2 cellular contexts compared by ENCODE assay signal in the genomic region with DNA sequence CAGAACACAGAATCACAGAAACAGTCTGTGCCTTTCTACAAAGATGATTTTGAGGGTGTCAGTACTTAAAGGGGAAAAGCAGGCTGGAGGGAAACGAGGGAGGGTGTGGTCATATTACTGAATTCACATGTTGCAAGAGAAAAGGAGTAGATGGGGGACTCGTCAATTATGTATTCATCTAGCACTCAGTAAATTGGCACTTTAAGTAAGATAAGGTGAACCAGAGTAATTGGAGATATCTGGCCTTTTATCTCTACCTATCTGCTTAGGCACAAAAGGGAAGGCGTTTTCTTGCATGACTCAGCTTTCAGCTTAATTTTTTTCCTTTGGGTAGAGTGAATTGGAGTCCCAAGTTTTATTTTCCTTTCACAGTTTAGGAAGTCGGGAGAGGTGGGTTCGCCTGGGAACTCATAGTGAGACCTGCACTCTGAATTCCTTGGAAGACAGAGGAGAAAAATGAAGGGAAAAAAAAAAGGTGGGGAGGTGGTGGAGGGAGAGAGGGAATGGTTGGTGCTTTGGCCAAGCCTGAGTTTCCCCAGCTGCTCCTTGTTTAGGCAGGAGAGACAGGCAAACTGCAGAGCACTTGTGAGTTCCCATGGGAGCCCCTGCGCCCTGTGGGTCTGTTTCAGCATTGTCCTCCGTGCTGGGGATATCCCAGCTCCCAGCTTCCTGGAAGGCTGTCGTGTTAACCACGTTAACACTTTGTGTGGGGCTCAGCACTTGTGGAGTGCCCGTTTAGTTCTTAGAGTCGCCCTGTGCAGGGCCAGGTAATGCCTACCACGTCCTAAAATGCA.
TF ChIP-seq lines count a peak whose summit lies in the region.

No MANE protein-coding gene starts in this region.

TF ChIP-seq in GM23338, 12 proteins besides CTCF, POLR2A, EP300 and RAD21:
- TF ChIP-seq ZNF331 (CRISPR knock-in tag; IDR thresholded peaks at IDR 0.05; ENCODE audit: low read depth) = no peak
- TF ChIP-seq NANOG (IDR thresholded peaks at IDR 0.05; ENCODE audit: borderline replicate concordance) = no peak
- no peak for TF ChIP-seq JUNB (IDR thresholded peaks at IDR 0.05; ENCODE audit: unreplicated experiment)
- TF ChIP-seq, protein P1, sequence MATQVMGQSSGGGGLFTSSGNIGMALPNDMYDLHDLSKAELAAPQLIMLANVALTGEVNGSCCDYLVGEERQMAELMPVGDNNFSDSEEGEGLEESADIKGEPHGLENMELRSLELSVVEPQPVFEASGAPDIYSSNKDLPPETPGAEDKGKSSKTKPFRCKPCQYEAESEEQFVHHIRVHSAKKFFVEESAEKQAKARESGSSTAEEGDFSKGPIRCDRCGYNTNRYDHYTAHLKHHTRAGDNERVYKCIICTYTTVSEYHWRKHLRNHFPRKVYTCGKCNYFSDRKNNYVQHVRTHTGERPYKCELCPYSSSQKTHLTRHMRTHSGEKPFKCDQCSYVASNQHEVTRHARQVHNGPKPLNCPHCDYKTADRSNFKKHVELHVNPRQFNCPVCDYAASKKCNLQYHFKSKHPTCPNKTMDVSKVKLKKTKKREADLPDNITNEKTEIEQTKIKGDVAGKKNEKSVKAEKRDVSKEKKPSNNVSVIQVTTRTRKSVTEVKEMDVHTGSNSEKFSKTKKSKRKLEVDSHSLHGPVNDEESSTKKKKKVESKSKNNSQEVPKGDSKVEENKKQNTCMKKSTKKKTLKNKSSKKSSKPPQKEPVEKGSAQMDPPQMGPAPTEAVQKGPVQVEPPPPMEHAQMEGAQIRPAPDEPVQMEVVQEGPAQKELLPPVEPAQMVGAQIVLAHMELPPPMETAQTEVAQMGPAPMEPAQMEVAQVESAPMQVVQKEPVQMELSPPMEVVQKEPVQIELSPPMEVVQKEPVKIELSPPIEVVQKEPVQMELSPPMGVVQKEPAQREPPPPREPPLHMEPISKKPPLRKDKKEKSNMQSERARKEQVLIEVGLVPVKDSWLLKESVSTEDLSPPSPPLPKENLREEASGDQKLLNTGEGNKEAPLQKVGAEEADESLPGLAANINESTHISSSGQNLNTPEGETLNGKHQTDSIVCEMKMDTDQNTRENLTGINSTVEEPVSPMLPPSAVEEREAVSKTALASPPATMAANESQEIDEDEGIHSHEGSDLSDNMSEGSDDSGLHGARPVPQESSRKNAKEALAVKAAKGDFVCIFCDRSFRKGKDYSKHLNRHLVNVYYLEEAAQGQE (IDR thresholded peaks at IDR 0.05; ENCODE audit: unreplicated experiment) = no peak
- no peak for TF ChIP-seq CREB1 (CRISPR knock-in tag; IDR thresholded peaks at IDR 0.05; ENCODE audit: low read depth)
- no peak for TF ChIP-seq POLR2AphosphoS5 (IDR thresholded peaks at IDR 0.05; ENCODE audit: low read depth)
- TF ChIP-seq ZNF114 (CRISPR knock-in tag; IDR thresholded peaks at IDR 0.05) = no peak
- no peak for TF ChIP-seq STAT1 (IDR thresholded peaks at IDR 0.05; ENCODE audit: unreplicated experiment)
- TF ChIP-seq EZH2 (IDR thresholded peaks at IDR 0.05; ENCODE audit: low read depth, unreplicated experiment) = no peak
- no peak for TF ChIP-seq EZH2phosphoT487 (IDR thresholded peaks at IDR 0.05; ENCODE audit: unreplicated experiment)

TF ChIP-seq in K562, 482 proteins besides CTCF, POLR2A, EP300 and RAD21 (continues in another document):
- peak; percentile 43; the same call in 1 of the 2 replicates for TF ChIP-seq ARID1B (IDR thresholded peaks at IDR 0.05)
- no peak for TF ChIP-seq TRIM28 (IDR thresholded peaks at IDR 0.05)
- TF ChIP-seq, protein P2, sequence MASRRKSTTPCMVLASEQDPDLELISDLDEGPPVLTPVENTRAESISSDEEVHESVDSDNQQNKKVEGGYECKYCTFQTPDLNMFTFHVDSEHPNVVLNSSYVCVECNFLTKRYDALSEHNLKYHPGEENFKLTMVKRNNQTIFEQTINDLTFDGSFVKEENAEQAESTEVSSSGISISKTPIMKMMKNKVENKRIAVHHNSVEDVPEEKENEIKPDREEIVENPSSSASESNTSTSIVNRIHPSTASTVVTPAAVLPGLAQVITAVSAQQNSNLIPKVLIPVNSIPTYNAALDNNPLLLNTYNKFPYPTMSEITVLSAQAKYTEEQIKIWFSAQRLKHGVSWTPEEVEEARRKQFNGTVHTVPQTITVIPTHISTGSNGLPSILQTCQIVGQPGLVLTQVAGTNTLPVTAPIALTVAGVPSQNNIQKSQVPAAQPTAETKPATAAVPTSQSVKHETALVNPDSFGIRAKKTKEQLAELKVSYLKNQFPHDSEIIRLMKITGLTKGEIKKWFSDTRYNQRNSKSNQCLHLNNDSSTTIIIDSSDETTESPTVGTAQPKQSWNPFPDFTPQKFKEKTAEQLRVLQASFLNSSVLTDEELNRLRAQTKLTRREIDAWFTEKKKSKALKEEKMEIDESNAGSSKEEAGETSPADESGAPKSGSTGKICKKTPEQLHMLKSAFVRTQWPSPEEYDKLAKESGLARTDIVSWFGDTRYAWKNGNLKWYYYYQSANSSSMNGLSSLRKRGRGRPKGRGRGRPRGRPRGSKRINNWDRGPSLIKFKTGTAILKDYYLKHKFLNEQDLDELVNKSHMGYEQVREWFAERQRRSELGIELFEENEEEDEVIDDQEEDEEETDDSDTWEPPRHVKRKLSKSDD (conservative IDR thresholded peaks at IDR 0.05; ENCODE audit: low read length) = no peak
- peak; percentile 48; the same call in 1 of the 2 replicates for TF ChIP-seq SOX6 (IDR thresholded peaks at IDR 0.05)
- TF ChIP-seq ATF7 (IDR thresholded peaks at IDR 0.05) = no peak
- TF ChIP-seq, protein P3, sequence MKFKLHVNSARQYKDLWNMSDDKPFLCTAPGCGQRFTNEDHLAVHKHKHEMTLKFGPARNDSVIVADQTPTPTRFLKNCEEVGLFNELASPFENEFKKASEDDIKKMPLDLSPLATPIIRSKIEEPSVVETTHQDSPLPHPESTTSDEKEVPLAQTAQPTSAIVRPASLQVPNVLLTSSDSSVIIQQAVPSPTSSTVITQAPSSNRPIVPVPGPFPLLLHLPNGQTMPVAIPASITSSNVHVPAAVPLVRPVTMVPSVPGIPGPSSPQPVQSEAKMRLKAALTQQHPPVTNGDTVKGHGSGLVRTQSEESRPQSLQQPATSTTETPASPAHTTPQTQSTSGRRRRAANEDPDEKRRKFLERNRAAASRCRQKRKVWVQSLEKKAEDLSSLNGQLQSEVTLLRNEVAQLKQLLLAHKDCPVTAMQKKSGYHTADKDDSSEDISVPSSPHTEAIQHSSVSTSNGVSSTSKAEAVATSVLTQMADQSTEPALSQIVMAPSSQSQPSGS (CRISPR knock-in tag; IDR thresholded peaks at IDR 0.05) = no peak
- TF ChIP-seq ZNF316 (IDR thresholded peaks at IDR 0.05) = peak; percentile 54
- peak; percentile 49; the same call in 1 of the 2 replicates for TF ChIP-seq DPF2 (IDR thresholded peaks at IDR 0.05)
- TF ChIP-seq MAFK (IDR thresholded peaks at IDR 0.05; ENCODE audit: low read length) = 0 out of 2 replicates have a peak, but pooled peaks have one; percentile 35
- peak; percentile 25; the same call in 1 of the 2 replicates for TF ChIP-seq SMARCE1 (IDR thresholded peaks at IDR 0.05)
- TF ChIP-seq MAFF (IDR thresholded peaks at IDR 0.05; ENCODE audit: low read length) = peak; percentile 57
- TF ChIP-seq EWSR1 (IDR thresholded peaks at IDR 0.05; ENCODE audit: borderline replicate concordance, low read depth, partially characterized antibody) = no peak
- TF ChIP-seq, protein P4, sequence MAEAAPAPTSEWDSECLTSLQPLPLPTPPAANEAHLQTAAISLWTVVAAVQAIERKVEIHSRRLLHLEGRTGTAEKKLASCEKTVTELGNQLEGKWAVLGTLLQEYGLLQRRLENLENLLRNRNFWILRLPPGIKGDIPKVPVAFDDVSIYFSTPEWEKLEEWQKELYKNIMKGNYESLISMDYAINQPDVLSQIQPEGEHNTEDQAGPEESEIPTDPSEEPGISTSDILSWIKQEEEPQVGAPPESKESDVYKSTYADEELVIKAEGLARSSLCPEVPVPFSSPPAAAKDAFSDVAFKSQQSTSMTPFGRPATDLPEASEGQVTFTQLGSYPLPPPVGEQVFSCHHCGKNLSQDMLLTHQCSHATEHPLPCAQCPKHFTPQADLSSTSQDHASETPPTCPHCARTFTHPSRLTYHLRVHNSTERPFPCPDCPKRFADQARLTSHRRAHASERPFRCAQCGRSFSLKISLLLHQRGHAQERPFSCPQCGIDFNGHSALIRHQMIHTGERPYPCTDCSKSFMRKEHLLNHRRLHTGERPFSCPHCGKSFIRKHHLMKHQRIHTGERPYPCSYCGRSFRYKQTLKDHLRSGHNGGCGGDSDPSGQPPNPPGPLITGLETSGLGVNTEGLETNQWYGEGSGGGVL (CRISPR knock-in tag; IDR thresholded peaks at IDR 0.05) = no peak
- no peak for TF ChIP-seq ZNF436 (CRISPR knock-in tag; IDR thresholded peaks at IDR 0.05)
- TF ChIP-seq MYC (IDR thresholded peaks at IDR 0.05; ENCODE audit: low read depth, low read length) = no peak
- TF ChIP-seq MYC (CRISPR knock-in tag; IDR thresholded peaks at IDR 0.05; ENCODE audit: borderline replicate concordance, low read depth) = no peak
- TF ChIP-seq, protein P5, sequence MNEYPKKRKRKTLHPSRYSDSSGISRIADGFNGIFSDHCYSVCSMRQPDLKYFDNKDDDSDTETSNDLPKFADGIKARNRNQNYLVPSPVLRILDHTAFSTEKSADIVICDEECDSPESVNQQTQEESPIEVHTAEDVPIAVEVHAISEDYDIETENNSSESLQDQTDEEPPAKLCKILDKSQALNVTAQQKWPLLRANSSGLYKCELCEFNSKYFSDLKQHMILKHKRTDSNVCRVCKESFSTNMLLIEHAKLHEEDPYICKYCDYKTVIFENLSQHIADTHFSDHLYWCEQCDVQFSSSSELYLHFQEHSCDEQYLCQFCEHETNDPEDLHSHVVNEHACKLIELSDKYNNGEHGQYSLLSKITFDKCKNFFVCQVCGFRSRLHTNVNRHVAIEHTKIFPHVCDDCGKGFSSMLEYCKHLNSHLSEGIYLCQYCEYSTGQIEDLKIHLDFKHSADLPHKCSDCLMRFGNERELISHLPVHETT (CRISPR knock-in tag; conservative IDR thresholded peaks at IDR 0.05 in 1 of 2, IDR thresholded peaks at IDR 0.05 in 1 of 2) = no peak
- TF ChIP-seq, protein P6, sequence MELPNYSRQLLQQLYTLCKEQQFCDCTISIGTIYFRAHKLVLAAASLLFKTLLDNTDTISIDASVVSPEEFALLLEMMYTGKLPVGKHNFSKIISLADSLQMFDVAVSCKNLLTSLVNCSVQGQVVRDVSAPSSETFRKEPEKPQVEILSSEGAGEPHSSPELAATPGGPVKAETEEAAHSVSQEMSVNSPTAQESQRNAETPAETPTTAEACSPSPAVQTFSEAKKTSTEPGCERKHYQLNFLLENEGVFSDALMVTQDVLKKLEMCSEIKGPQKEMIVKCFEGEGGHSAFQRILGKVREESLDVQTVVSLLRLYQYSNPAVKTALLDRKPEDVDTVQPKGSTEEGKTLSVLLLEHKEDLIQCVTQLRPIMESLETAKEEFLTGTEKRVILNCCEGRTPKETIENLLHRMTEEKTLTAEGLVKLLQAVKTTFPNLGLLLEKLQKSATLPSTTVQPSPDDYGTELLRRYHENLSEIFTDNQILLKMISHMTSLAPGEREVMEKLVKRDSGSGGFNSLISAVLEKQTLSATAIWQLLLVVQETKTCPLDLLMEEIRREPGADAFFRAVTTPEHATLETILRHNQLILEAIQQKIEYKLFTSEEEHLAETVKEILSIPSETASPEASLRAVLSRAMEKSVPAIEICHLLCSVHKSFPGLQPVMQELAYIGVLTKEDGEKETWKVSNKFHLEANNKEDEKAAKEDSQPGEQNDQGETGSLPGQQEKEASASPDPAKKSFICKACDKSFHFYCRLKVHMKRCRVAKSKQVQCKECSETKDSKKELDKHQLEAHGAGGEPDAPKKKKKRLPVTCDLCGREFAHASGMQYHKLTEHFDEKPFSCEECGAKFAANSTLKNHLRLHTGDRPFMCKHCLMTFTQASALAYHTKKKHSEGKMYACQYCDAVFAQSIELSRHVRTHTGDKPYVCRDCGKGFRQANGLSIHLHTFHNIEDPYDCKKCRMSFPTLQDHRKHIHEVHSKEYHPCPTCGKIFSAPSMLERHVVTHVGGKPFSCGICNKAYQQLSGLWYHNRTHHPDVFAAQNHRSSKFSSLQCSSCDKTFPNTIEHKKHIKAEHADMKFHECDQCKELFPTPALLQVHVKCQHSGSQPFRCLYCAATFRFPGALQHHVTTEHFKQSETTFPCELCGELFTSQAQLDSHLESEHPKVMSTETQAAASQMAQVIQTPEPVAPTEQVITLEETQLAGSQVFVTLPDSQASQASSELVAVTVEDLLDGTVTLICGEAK (IDR thresholded peaks at IDR 0.05) = no peak
- TF ChIP-seq, protein P6 (CRISPR knock-in tag; IDR thresholded peaks at IDR 0.05) = no peak
- peak in 1 of 2 experiments; percentile 14; a peak in 1 of 4 replicates for TF ChIP-seq RCOR1 (IDR thresholded peaks at IDR 0.05; ENCODE audit: borderline replicate concordance in 1 of 2, low read depth in 2 of 2, low read length in 2 of 2)
- peak; percentile 61 for TF ChIP-seq C11orf30 (IDR thresholded peaks at IDR 0.05; ENCODE audit: low read depth)
- TF ChIP-seq ZBTB1 (CRISPR knock-in tag; IDR thresholded peaks at IDR 0.05; ENCODE audit: borderline replicate concordance, low read depth) = no peak
- TF ChIP-seq SREBF1 (IDR thresholded peaks at IDR 0.05; ENCODE audit: borderline replicate concordance, low read depth, low read length) = no peak
- no peak for TF ChIP-seq ZNF212 (CRISPR knock-in tag; IDR thresholded peaks at IDR 0.05)
- TF ChIP-seq, protein P7, sequence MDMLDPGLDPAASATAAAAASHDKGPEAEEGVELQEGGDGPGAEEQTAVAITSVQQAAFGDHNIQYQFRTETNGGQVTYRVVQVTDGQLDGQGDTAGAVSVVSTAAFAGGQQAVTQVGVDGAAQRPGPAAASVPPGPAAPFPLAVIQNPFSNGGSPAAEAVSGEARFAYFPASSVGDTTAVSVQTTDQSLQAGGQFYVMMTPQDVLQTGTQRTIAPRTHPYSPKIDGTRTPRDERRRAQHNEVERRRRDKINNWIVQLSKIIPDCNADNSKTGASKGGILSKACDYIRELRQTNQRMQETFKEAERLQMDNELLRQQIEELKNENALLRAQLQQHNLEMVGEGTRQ (CRISPR knock-in tag; IDR thresholded peaks at IDR 0.05) = no peak
- TF ChIP-seq ARHGAP35 (IDR thresholded peaks at IDR 0.05; ENCODE audit: partially characterized antibody) = no peak
- no peak for TF ChIP-seq TGIF2 (CRISPR knock-in tag; IDR thresholded peaks at IDR 0.05)
